ENCODE assay signal across 1 cellular context in genomic region chr2:4745596-4745995, GRCh38.
TF ChIP-seq lines count a peak whose summit lies in the region.

No MANE protein-coding gene starts in this region.

TF ChIP-seq in H1, 55 proteins besides CTCF, POLR2A, EP300 and RAD21:
- TF ChIP-seq SIX5 (IDR thresholded peaks at IDR 0.05; ENCODE audit: low read depth, low read length) (no peak), TAF7 (optimal IDR thresholded peaks at IDR 0.05; ENCODE audit: borderline replicate concordance, low read depth, low read length) (no peak), TAF1 (IDR thresholded peaks at IDR 0.05; ENCODE audit: low read depth, low read length) (no peak), FOSL1 (IDR thresholded peaks at IDR 0.05; ENCODE audit: insufficient read depth, low read depth, low read length) (no peak), TEAD4 (IDR thresholded peaks at IDR 0.05; ENCODE audit: low read depth, low read length) (no peak), TBP (IDR thresholded peaks at IDR 0.05; ENCODE audit: low read depth, low read length) (no peak), CTBP2 (IDR thresholded peaks at IDR 0.05; ENCODE audit: borderline replicate concordance, insufficient read depth, insufficient read length, low read length) (no peak), KDM1A (IDR thresholded peaks at IDR 0.05; ENCODE audit: borderline replicate concordance, low read length) (no peak), CEBPB (IDR thresholded peaks at IDR 0.05; ENCODE audit: low read depth, low read length) (no peak), SUZ12 (IDR thresholded peaks at IDR 0.05; ENCODE audit: low read length) (no peak), KDM4A (IDR thresholded peaks at IDR 0.05; ENCODE audit: low read depth, low read length, severe bottlenecking) (no peak), SIN3A (conservative IDR thresholded peaks at IDR 0.05 in 1 of 2, IDR thresholded peaks at IDR 0.05 in 1 of 2; ENCODE audit: low read depth in 1 of 2, low read length in 2 of 2) (no peak), MAX (IDR thresholded peaks at IDR 0.05) (no peak), TCF12 (IDR thresholded peaks at IDR 0.05; ENCODE audit: low read depth, low read length) (no peak), CHD1 (IDR thresholded peaks at IDR 0.05; ENCODE audit: low read depth, low read length) (no peak), HDAC2 (IDR thresholded peaks at IDR 0.05; ENCODE audit: borderline replicate concordance in 1 of 2, low read depth in 2 of 2, low read length in 2 of 2) (no peak), RNF2 (IDR thresholded peaks at IDR 0.05; ENCODE audit: borderline replicate concordance, low read depth, low read length, missing control alignments, poor library complexity, severe bottlenecking) (no peak), MAFK (IDR thresholded peaks at IDR 0.05; ENCODE audit: low read depth, low read length) (no peak), BRCA1 (IDR thresholded peaks at IDR 0.05; ENCODE audit: low read depth, low read length) (no peak)
